In the genomic region with DNA sequence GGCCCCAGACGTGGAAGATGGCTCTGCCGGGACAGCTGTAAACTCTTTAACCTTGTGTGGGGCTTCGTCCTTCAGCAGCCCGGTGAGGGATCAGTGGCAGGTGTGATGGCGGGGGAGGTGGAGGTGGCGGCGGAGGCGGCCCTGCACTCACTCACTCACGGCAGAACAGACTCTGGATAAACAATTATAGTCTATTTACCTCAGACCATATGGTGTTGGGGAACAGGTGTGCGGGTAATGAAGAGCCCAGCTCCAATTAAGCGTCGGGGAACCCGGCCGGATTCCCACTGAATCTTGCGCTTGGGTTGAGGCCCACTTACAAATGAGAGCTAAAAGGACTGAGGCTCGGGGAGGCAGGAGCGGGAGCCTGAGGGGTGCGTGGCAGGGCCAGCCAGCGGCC, we compare ENCODE assay signal across 17 cellular contexts.
A peak's percentile ranks its signal among the peaks of the same experiment; 100 is the strongest.
DNase-seq lines count a peak whose midpoint lies in the region; TF ChIP-seq lines count a peak whose summit lies in the region.
"Had no signal": no experiment of that assay in that cellular context is flagged by ENCODE, and none has a peak within 500 bp of the region (broad histone marks: within the 10 kb centered on the region; RNA-seq: fewer than 3 reads in every experiment).

No MANE protein-coding gene starts in this region.

- H3K36me3 Mint-ChIP-seq in glutamatergic neuron (ENCODE audit: unreplicated experiment) = no peaks in the 10 kb centered on the region
- H3K36me3 Mint-ChIP-seq: activated naive CD8-positive, alpha-beta T cell treated with anti-CD3 and anti-CD28 coated beads, Interleukin-2, amount 10 ng/mL, durations not matched to agents 7 days and 5 days; CD4-positive, CD25-positive, alpha-beta regulatory T cell; immature natural killer cell; naive B cell had no signal

- H3K9me3 Mint-ChIP-seq in glutamatergic neuron (ENCODE audit: unreplicated experiment) = peaks cover 11% of the 10 kb centered on the region
- H3K9me3 Mint-ChIP-seq: activated CD8-positive, alpha-beta T cell treated with anti-CD3 and anti-CD28 coated beads for 36 hours; activated naive CD8-positive, alpha-beta T cell treated with anti-CD3 and anti-CD28 coated beads, Interleukin-2, amount 10 ng/mL, durations not matched to agents 7 days and 5 days; activated T-cell treated with anti-CD3 and anti-CD28 coated beads, Interleukin-2, amount 50 U/mL, for 72 hours; CD4-positive, CD25-positive, alpha-beta regulatory T cell; immature natural killer cell; naive B cell; T-helper 1 cell treated with Interleukin-12 subunit alpha and Interleukin-12 subunit beta and Interleukin-4 antibody, amounts not matched to agents 30 μg/mL and 1 μg/mL, for 36 hours had no signal

- TF ChIP-seq CTCF in glutamatergic neuron (IDR thresholded peaks at IDR 0.05; ENCODE audit: partially characterized antibody, unreplicated experiment) = no peak

- no peak overlapping the region for H3K27ac Mint-ChIP-seq in glutamatergic neuron (ENCODE audit: unreplicated experiment)
- H3K27ac Mint-ChIP-seq: activated CD8-positive, alpha-beta T cell treated with anti-CD3 and anti-CD28 coated beads for 36 hours; activated naive CD8-positive, alpha-beta T cell treated with anti-CD3 and anti-CD28 coated beads, Interleukin-2, amount 10 ng/mL, durations not matched to agents 7 days and 5 days; activated T-cell treated with anti-CD3 and anti-CD28 coated beads, Interleukin-2, amount 50 U/mL, for 72 hours; CD4-positive, CD25-positive, alpha-beta regulatory T cell; T-helper 1 cell treated with Interleukin-12 subunit alpha and Interleukin-12 subunit beta and Interleukin-4 antibody, amounts not matched to agents 30 μg/mL and 1 μg/mL, for 36 hours had no signal

- DNase-seq in DMS 273 (lab: John Stamatoyannopoulos, UW; ENCODE audit: unreplicated experiment) (peak; percentile 89), NCI-H1417 treated with DMSO at 0.1 percent for 48 hours (lab: John Stamatoyannopoulos, UW) (peak; percentile 70), NCI-H2196 (lab: John Stamatoyannopoulos, UW; ENCODE audit: unreplicated experiment) (peak; percentile 44), SHP77 (lab: John Stamatoyannopoulos, UW) (peak; percentile 34 to 41), NCI-H226 (no peak), foreskin melanocyte (no peak), glutamatergic neuron (no peak)
- DNase-seq in activated T-cell treated with anti-CD3 and anti-CD28 coated beads, Interleukin-2, amount 50 U/mL, for 1 hour = no peak
- DNase-seq: activated CD8-positive, alpha-beta T cell treated with anti-CD3 and anti-CD28 coated beads for 36 hours; activated naive CD8-positive, alpha-beta T cell treated with anti-CD3 and anti-CD28 coated beads, Interleukin-2, amount 10 ng/mL, durations not matched to agents 7 days and 5 days; activated T-cell treated with anti-CD3 and anti-CD28 coated beads, Interleukin-2, amount 50 U/mL, for 72 hours; CD4-positive, CD25-positive, alpha-beta regulatory T cell; esophagus squamous epithelium; immature natural killer cell; lower lobe of right lung; naive B cell had no signal

- H3K4me3 Mint-ChIP-seq in glutamatergic neuron (ENCODE audit: unreplicated experiment) = no peak overlapping the region
- H3K4me3 Mint-ChIP-seq: activated CD8-positive, alpha-beta T cell treated with anti-CD3 and anti-CD28 coated beads for 36 hours; activated naive CD8-positive, alpha-beta T cell treated with anti-CD3 and anti-CD28 coated beads, Interleukin-2, amount 10 ng/mL, durations not matched to agents 7 days and 5 days; activated T-cell treated with anti-CD3 and anti-CD28 coated beads, Interleukin-2, amount 50 U/mL, for 72 hours; CD4-positive, CD25-positive, alpha-beta regulatory T cell; immature natural killer cell; naive B cell; T-helper 1 cell treated with Interleukin-12 subunit alpha and Interleukin-12 subunit beta and Interleukin-4 antibody, amounts not matched to agents 30 μg/mL and 1 μg/mL, for 36 hours had no signal

- peaks cover 35% of the 10 kb centered on the region for H3K4me1 Mint-ChIP-seq in glutamatergic neuron (ENCODE audit: low read depth, unreplicated experiment)
- H3K4me1 Mint-ChIP-seq: activated naive CD8-positive, alpha-beta T cell treated with anti-CD3 and anti-CD28 coated beads, Interleukin-2, amount 10 ng/mL, durations not matched to agents 7 days and 5 days; immature natural killer cell had no signal

- peaks cover 10% of the 10 kb centered on the region for H3K27me3 Mint-ChIP-seq in glutamatergic neuron (ENCODE audit: unreplicated experiment)
- H3K27me3 Mint-ChIP-seq: activated CD8-positive, alpha-beta T cell treated with anti-CD3 and anti-CD28 coated beads for 36 hours had no signal

Comparison
In these comparisons a context has a peak if more than half of its experiments do, and no peak if none do; other contexts are left out.
1. DNase-seq: peak in DMS 273 (single experiment), NCI-H1417 treated with DMSO at 0.1 percent for 48 hours (single experiment), NCI-H2196 (single experiment) and SHP77 (2 of 2); none in NCI-H226 (single experiment), foreskin melanocyte (single experiment), activated T-cell treated with anti-CD3 and anti-CD28 coated beads, Interleukin-2, amount 50 U/mL, for 1 hour (single experiment) and glutamatergic neuron (single experiment).